8 cellular contexts compared by ENCODE assay signal in genomic region chr5:132007399-132008162, GRCh38. TPM values are rescaled to one million over a fixed set of nuclear protein-coding genes. Genes with fewer than 3 reads are reported as not detected.
DNase-seq lines count a peak whose midpoint lies in the region; ATAC-seq and TF ChIP-seq lines count a peak whose summit lies in the region.

No MANE protein-coding gene starts in this region.

- H3K4me3 Mint-ChIP-seq in nephron progenitor cell, result no peak overlapping the region

- H3K9me3 Mint-ChIP-seq in nephron progenitor cell, result no peaks in the 10 kb centered on the region

- no peak overlapping the region for H3K4me3 ChIP-seq in fibroblast of mammary gland (ENCODE audit: control insufficient read depth, low read depth, low read length)

- peaks cover 64% of the 10 kb centered on the region for H3K27me3 Mint-ChIP-seq in nephron progenitor cell (ENCODE audit: low read depth, poor library complexity)

- H3K36me3 Mint-ChIP-seq in nephron progenitor cell (ENCODE audit: low read depth), result no peaks in the 10 kb centered on the region

- no peak overlapping the region for H3K27ac Mint-ChIP-seq in nephron progenitor cell

- in situ Hi-C loops in KBM-7 (cut with MboI; ENCODE audit: low pct_unique_long_range_greater_than_20kb, low sequenced_read_pairs), result loop anchor here (25.0 kb wide), 3 partner anchors 195 to 570 kb away; no protein-coding TSS in a partner anchor

- H3K4me1 Mint-ChIP-seq in nephron progenitor cell, result peaks cover 21% of the 10 kb centered on the region

- peak; percentile 70 for ATAC-seq in GM21526 (IDR thresholded peaks at IDR 0.05; ENCODE audit: low FRiP score, unreplicated experiment)

- TF ChIP-seq CTCF in fibroblast of mammary gland (conservative IDR thresholded peaks at IDR 0.05; ENCODE audit: control insufficient read depth, insufficient read depth, low read depth, low read length) (peak; percentile 80), nephron progenitor cell (IDR thresholded peaks at IDR 0.05) (peak; percentile 72)

- DNase-seq in DMS153 (lab: John Stamatoyannopoulos, UW), result peak; percentile 38
- DNase-seq in KBM-7, result peak; percentile 83
- DNase-seq in RPMI7951 (ENCODE audit: low read depth), result peak; percentile 67
- peak; percentile 39 for DNase-seq in activated T-helper 1 cell treated with Interleukin-2 at 50 U/mL for 16 hours (ENCODE audit: low read depth)
- DNase-seq in fibroblast of mammary gland (ENCODE audit: low read depth), result peak; percentile 83
- peak; percentile 83 for DNase-seq in nephron progenitor cell
- DNase-seq in stromal cell of bone marrow (ENCODE audit: low read depth), result peak; percentile 62

RNA-seq across cellular contexts. Expression of gene ACSL6, which starts 3.9 kb away (rescaled TPM):
- not detected in 2 replicates for total RNA-seq in RPMI7951 (2014; rRNA removed; shearing (Covaris generic))

RNA-seq across cellular contexts. Expression of gene IL3, which starts 52.9 kb away (rescaled TPM):
- total RNA-seq in RPMI7951 (2014; rRNA removed; shearing (Covaris generic)), result not detected in 2 replicates
